In genomic region chr16:53435066-53435688, GRCh38 we compare ENCODE assay signal across 8 cellular contexts. TPM values are rescaled to one million over a fixed set of nuclear protein-coding genes. Genes with fewer than 3 reads are reported as not detected.
DNase-seq lines count a peak whose midpoint lies in the region; ATAC-seq and TF ChIP-seq lines count a peak whose summit lies in the region.

No MANE protein-coding gene starts in this region.

- H3K27me3 ChIP-seq in KMS-11 (ENCODE audit: insufficient read depth, low read depth) (no peaks in the 10 kb centered on the region), foreskin keratinocyte (no peaks in the 10 kb centered on the region), neuron (ENCODE audit: insufficient read depth, low read length) (no peaks in the 10 kb centered on the region)

- no peaks in the 10 kb centered on the region for H3K9me3 ChIP-seq in neuron (ENCODE audit: low read length)

- H3K4me2 ChIP-seq in KMS-11 = peak overlapping the region; percentile 84

- CTCF ChIA-PET in RWPE1 (lab: Yijun Ruan, JAX) = interaction anchor here (0.5 to 0.7 kb wide), 2 partner anchors 20 to 222 kb away, joined by 3 read pairs; no protein-coding TSS in a partner anchor

- H3K27ac ChIP-seq in KMS-11 (peak overlapping the region; percentile 80), RWPE1 (peak overlapping the region; percentile 83), foreskin keratinocyte (peak overlapping the region; percentile 80)

- H4K20me1 ChIP-seq in KMS-11 (ENCODE audit: insufficient read depth) = no peaks in the 10 kb centered on the region

- POLR2A ChIA-PET in RWPE1 (lab: Yijun Ruan, JAX; ENCODE audit: low non-redundant PET) = interaction anchor here (1.7 kb wide), 1 partner anchor 66 kb away, joined by 5 read pairs; no protein-coding TSS in a partner anchor

- H3K36me3 ChIP-seq in KMS-11 (ENCODE audit: insufficient read depth) (no peaks in the 10 kb centered on the region), neuron (ENCODE audit: insufficient read depth, low read length) (peaks cover 2% of the 10 kb centered on the region)

- peak overlapping the region; percentile 78; the same call in 1 of the 2 replicates for H3K9ac ChIP-seq in KMS-11

- no peak overlapping the region for H3K4me3 ChIP-seq in KMS-11 (IDR thresholded peaks at IDR 0.05; ENCODE audit: insufficient read depth, low read depth, low read length)
- H3K4me3 ChIP-seq in neuron (ENCODE audit: low read length) = peak overlapping the region; percentile 81

- H3K4me1 ChIP-seq in KMS-11 (ENCODE audit: low read depth, poor library complexity, severe bottlenecking) (peaks cover 13% of the 10 kb centered on the region), foreskin keratinocyte (peaks cover 8% of the 10 kb centered on the region), neuron (ENCODE audit: insufficient read depth, low read length) (peaks cover 6% of the 10 kb centered on the region)

- H3K79me2 ChIP-seq in KMS-11 (ENCODE audit: insufficient read depth, low read depth) = peaks cover 22% of the 10 kb centered on the region

- TF ChIP-seq CTCF in KMS-11 (conservative IDR thresholded peaks at IDR 0.05; ENCODE audit: low read depth, low read length) (no peak), RWPE1 (conservative IDR thresholded peaks at IDR 0.05; ENCODE audit: low read depth) (no peak), foreskin keratinocyte (conservative IDR thresholded peaks at IDR 0.05) (no peak)

- ATAC-seq in GM21786 (IDR thresholded peaks at IDR 0.05; ENCODE audit: unreplicated experiment) = peak; percentile 88
- ATAC-seq in foreskin keratinocyte = peak; percentile 80

- DNase-seq in EH (ENCODE audit: low read depth) = peak; percentile 89
- DNase-seq in RWPE1 (ENCODE audit: low spot score) = peak; percentile 81
- peak; percentile 87 for DNase-seq in activated effector memory CD4-positive, alpha-beta T cell treated with anti-CD3 and anti-CD28 coated beads, Interleukin-2, amount 50 U/mL, for 16 hours
- peak; percentile 59 to 76 for DNase-seq in foreskin keratinocyte
- peak; percentile 94 for DNase-seq in superior temporal gyrus (ENCODE audit: extremely low spot score)

- H2AFZ ChIP-seq in KMS-11 (ENCODE audit: low read depth) (peak overlapping the region; percentile 99), neuron (ENCODE audit: low read depth, low read length) (peak overlapping the region; percentile 93)

RNA-seq across cellular contexts. Expression of gene RBL2, which starts 0.9 kb away (rescaled TPM):
- total RNA-seq in foreskin keratinocyte = 35.2 and 36.6 TPM in 2 replicates
- 9.4 and 10.6 TPM in 2 replicates for polyA plus RNA-seq in foreskin keratinocyte
